Comparison of ENCODE assay signal across 12 cellular contexts in genomic region chr2:200705305-200705985, GRCh38.
A peak's percentile ranks its signal among the peaks of the same experiment; 100 is the strongest.
DNase-seq lines count a peak whose midpoint lies in the region; ATAC-seq lines count a peak whose summit lies in the region.
"Had no signal": no experiment of that assay in that cellular context is flagged by ENCODE, and none has a peak within 500 bp of the region (broad histone marks: within the 10 kb centered on the region; RNA-seq: fewer than 3 reads in every experiment).

No MANE protein-coding gene starts in this region.

- no peaks in the 10 kb centered on the region for H3K36me3 Mint-ChIP-seq in activated CD4-positive, alpha-beta memory T cell treated with anti-CD3 and anti-CD28 coated beads for 36 hours
- no peaks in the 10 kb centered on the region for H3K36me3 Mint-ChIP-seq in activated CD4-positive, alpha-beta memory T cell treated with anti-CD3 and anti-CD28 coated beads, Interleukin-2, amount 10 ng/mL, durations not matched to agents 7 days and 5 days (ENCODE audit: low read depth)
- H3K36me3 Mint-ChIP-seq: CD4-positive, CD25-positive, alpha-beta regulatory T cell had no signal

- H3K9me3 Mint-ChIP-seq in activated CD4-positive, alpha-beta memory T cell treated with anti-CD3 and anti-CD28 coated beads for 36 hours, result no peaks in the 10 kb centered on the region
- no peaks in the 10 kb centered on the region for H3K9me3 Mint-ChIP-seq in activated CD4-positive, alpha-beta memory T cell treated with anti-CD3 and anti-CD28 coated beads, Interleukin-2, amount 10 ng/mL, durations not matched to agents 7 days and 5 days
- H3K9me3 Mint-ChIP-seq: CD4-positive, CD25-positive, alpha-beta regulatory T cell had no signal

- no peak overlapping the region for H3K4me3 Mint-ChIP-seq in activated CD4-positive, alpha-beta memory T cell treated with anti-CD3 and anti-CD28 coated beads for 36 hours
- no peak overlapping the region for H3K4me3 Mint-ChIP-seq in activated CD4-positive, alpha-beta memory T cell treated with anti-CD3 and anti-CD28 coated beads, Interleukin-2, amount 10 ng/mL, durations not matched to agents 7 days and 5 days
- H3K4me3 Mint-ChIP-seq: CD4-positive, CD25-positive, alpha-beta regulatory T cell had no signal

- no peak for ATAC-seq in GM19452 (IDR thresholded peaks at IDR 0.05; ENCODE audit: unreplicated experiment)
- ATAC-seq in GM19035 (IDR thresholded peaks at IDR 0.05; ENCODE audit: unreplicated experiment), result no peak

- DNase-seq in activated CD4-positive, alpha-beta memory T cell treated with anti-CD3 and anti-CD28 coated beads for 36 hours, result peak; percentile 18
- no peak for DNase-seq in activated CD4-positive, alpha-beta memory T cell treated with anti-CD3 and anti-CD28 coated beads, Interleukin-2, amount 10 ng/mL, durations not matched to agents 7 days and 5 days
- peak; percentile 7 for DNase-seq in astrocyte of the hippocampus (ENCODE audit: low read depth, low spot score)
- DNase-seq in iPS DF 19.7 (ENCODE audit: low read depth, low spot score), result peak; percentile 64
- DNase-seq in substantia nigra (lab: John Stamatoyannopoulos, UW), result peak in 23 of 49 donors; percentile 4 to 63 (median 21)
- no peak for DNase-seq in activated T-cell treated with anti-CD3 and anti-CD28 coated beads for 4 hours
- DNase-seq: activated CD8-positive, alpha-beta memory T cell treated with anti-CD3 and anti-CD28 coated beads, Interleukin-2, amount 50 U/mL, for 4 hours; CD4-positive, CD25-positive, alpha-beta regulatory T cell; SHP77; stimulated activated naive CD4-positive, alpha-beta T cell had no signal

- peaks cover 6% of the 10 kb centered on the region for H3K27me3 Mint-ChIP-seq in activated CD4-positive, alpha-beta memory T cell treated with anti-CD3 and anti-CD28 coated beads for 36 hours
- H3K27me3 Mint-ChIP-seq in activated CD4-positive, alpha-beta memory T cell treated with anti-CD3 and anti-CD28 coated beads, Interleukin-2, amount 10 ng/mL, durations not matched to agents 7 days and 5 days, result no peaks in the 10 kb centered on the region

- CTCF ChIA-PET in activated CD4-positive, alpha-beta memory T cell treated with anti-CD3 and anti-CD28 coated beads for 36 hours (lab: Charles Lee), result interaction anchor here (0.9 kb wide), 2 partner anchors 28 to 127 kb away, joined by 3 read pairs; no protein-coding TSS in a partner anchor
- CTCF ChIA-PET in activated CD4-positive, alpha-beta memory T cell treated with anti-CD3 and anti-CD28 coated beads, Interleukin-2, amount 10 ng/mL, durations not matched to agents 7 days and 5 days (lab: Charles Lee), result interaction anchor here (0.6 to 1.1 kb wide), 3 partner anchors 87 to 527 kb away, joined by 3 to 4 read pairs (median 3); partner anchors contain the start of gene SGO2

- intact Hi-C loops in activated CD4-positive, alpha-beta memory T cell treated with anti-CD3 and anti-CD28 coated beads for 36 hours (cut with micrococcal nuclease), result loop anchor here (10.0 kb wide), 2 partner anchors 259 to 549 kb away; partner anchors contain the start of gene ORC2

- H3K27ac Mint-ChIP-seq in activated CD4-positive, alpha-beta memory T cell treated with anti-CD3 and anti-CD28 coated beads for 36 hours, result no peak overlapping the region
- no peak overlapping the region for H3K27ac Mint-ChIP-seq in activated CD4-positive, alpha-beta memory T cell treated with anti-CD3 and anti-CD28 coated beads, Interleukin-2, amount 10 ng/mL, durations not matched to agents 7 days and 5 days
- H3K27ac Mint-ChIP-seq: CD4-positive, CD25-positive, alpha-beta regulatory T cell had no signal

- peaks cover 68% of the 10 kb centered on the region for H3K4me1 Mint-ChIP-seq in activated CD4-positive, alpha-beta memory T cell treated with anti-CD3 and anti-CD28 coated beads for 36 hours (ENCODE audit: low read depth)
- peaks cover 25% of the 10 kb centered on the region for H3K4me1 Mint-ChIP-seq in activated CD4-positive, alpha-beta memory T cell treated with anti-CD3 and anti-CD28 coated beads, Interleukin-2, amount 10 ng/mL, durations not matched to agents 7 days and 5 days

- H3K27ac ChIP-seq in substantia nigra (ENCODE audit: low read depth, low read length, poor library complexity, severe bottlenecking), result peak overlapping the region; percentile 71

- POLR2A ChIA-PET in activated CD4-positive, alpha-beta memory T cell treated with anti-CD3 and anti-CD28 coated beads for 36 hours (lab: Charles Lee), result no interaction called here
- POLR2A ChIA-PET in activated CD4-positive, alpha-beta memory T cell treated with anti-CD3 and anti-CD28 coated beads, Interleukin-2, amount 10 ng/mL, durations not matched to agents 7 days and 5 days (lab: Charles Lee), result interaction anchor here (1.2 to 3.0 kb wide), 3 partner anchors 7 to 159 kb away, joined by 3 to 34 read pairs (median 3); partner anchors contain the start of genes BZW1 and CLK1

Comparison
In these comparisons a context has a peak if more than half of its experiments do, and no peak if none do; other contexts are left out.
1. DNase-seq: peak in activated CD4-positive, alpha-beta memory T cell treated with anti-CD3 and anti-CD28 coated beads for 36 hours (single experiment), astrocyte of the hippocampus (single experiment) and iPS DF 19.7 (single experiment); none in activated CD4-positive, alpha-beta memory T cell treated with anti-CD3 and anti-CD28 coated beads, Interleukin-2, amount 10 ng/mL, durations not matched to agents 7 days and 5 days (single experiment) and activated T-cell treated with anti-CD3 and anti-CD28 coated beads for 4 hours (single experiment).